In genomic region chr7:1512781-1513656, GRCh38 we compare ENCODE assay signal across 6 cellular contexts.
A peak's percentile ranks its signal among the peaks of the same experiment; 100 is the strongest.
DNase-seq lines count a peak whose midpoint lies in the region; ATAC-seq and TF ChIP-seq lines count a peak whose summit lies in the region.

No MANE protein-coding gene starts in this region.

- H3K9me3 ChIP-seq in HEK293 (ENCODE audit: control insufficient read depth, insufficient read depth, low read depth, low read length) = no peaks in the 10 kb centered on the region

- CTCF ChIA-PET in HEK293 (lab: Yijun Ruan, JAX) = no interaction called here

- no peaks in the 10 kb centered on the region for H3K36me3 ChIP-seq in HEK293 (ENCODE audit: control insufficient read depth in 2 of 2, insufficient read depth in 1 of 2, low read length in 2 of 2)

- peak; percentile 65 for ATAC-seq in stimulated activated naive CD8-positive, alpha-beta T cell treated with anti-CD3 and anti-CD28 coated beads, Interleukin-15, Interleukin-2, amounts not matched to agents 100 U/mL and 50 U/mL, for 24 hours
- ATAC-seq in GM21423 (IDR thresholded peaks at IDR 0.05; ENCODE audit: unreplicated experiment) = no peak

- POLR2A ChIA-PET in HEK293 (lab: Yijun Ruan, JAX) = interaction anchor here (0.6 kb wide), 1 partner anchor 635 kb away, joined by 6 read pairs; no protein-coding TSS in a partner anchor

- TF ChIP-seq CTCF in HEK293 (tag by site-specific recombination; IDR thresholded peaks at IDR 0.05) = no peak

- no peak overlapping the region for H3K27ac ChIP-seq in HEK293 (ENCODE audit: extremely low read depth, low read depth, low read length)

- H3K4me1 ChIP-seq in HEK293 (ENCODE audit: control insufficient read depth, insufficient read depth, low read length) = no peaks in the 10 kb centered on the region

- DNase-seq in UCSD-AML1 (lab: John Stamatoyannopoulos, UW; ENCODE audit: unreplicated experiment) (peak; percentile 80), foreskin melanocyte (peak; percentile 92), DMS114 treated with DMSO at 0.1 percent for 48 hours (lab: John Stamatoyannopoulos, UW; ENCODE audit: unreplicated experiment) (no peak)
- peak; percentile 51 for DNase-seq in stimulated activated naive CD8-positive, alpha-beta T cell treated with anti-CD3 and anti-CD28 coated beads, Interleukin-15, Interleukin-2, amounts not matched to agents 100 U/mL and 50 U/mL, for 24 hours

- H3K4me3 ChIP-seq in HEK293 (ENCODE audit: low read depth, low read length) = no peak overlapping the region

TF ChIP-seq in HEK293, 187 proteins besides CTCF, POLR2A, EP300 and RAD21:
- TF ChIP-seq ZBTB8A (tag by site-specific recombination; IDR thresholded peaks at IDR 0.05) = peak; percentile 72
- TF ChIP-seq ZNF629 (tag by site-specific recombination; IDR thresholded peaks at IDR 0.05) = peak; percentile 72; the same call in 1 of the 2 replicates
- TF ChIP-seq GLIS1 (tag by site-specific recombination; IDR thresholded peaks at IDR 0.05) = peak; percentile 10; the same call in 1 of the 2 replicates
- no peak for TF ChIP-seq ZNF280C (tag by site-specific recombination; IDR thresholded peaks at IDR 0.05)
